Comparison of ENCODE assay signal across 1 cellular context in the genomic region with DNA sequence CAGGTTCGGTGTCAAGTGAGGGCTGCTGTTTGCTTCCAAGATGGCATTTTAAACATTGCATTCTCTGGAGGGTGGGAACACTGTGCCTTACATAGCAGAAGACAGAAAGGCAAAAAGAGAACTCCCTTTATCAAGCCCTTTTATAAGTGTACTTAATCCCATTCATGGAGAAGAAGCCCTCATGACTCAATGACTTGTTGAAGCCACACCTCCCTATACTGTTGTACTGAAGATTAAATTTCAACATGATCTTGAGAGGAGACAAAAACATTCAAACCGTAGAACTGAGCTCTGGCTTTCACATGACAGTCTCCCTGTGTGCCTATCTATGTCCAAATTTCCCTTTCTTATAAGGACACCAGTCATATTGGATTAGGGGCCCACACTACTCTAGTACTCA.
TF ChIP-seq lines count a peak whose summit lies in the region.

No MANE protein-coding gene starts in this region.

TF ChIP-seq in IMR-90, 13 proteins besides CTCF, POLR2A, EP300 and RAD21 (continued from another document):
- TF ChIP-seq, protein P1, sequence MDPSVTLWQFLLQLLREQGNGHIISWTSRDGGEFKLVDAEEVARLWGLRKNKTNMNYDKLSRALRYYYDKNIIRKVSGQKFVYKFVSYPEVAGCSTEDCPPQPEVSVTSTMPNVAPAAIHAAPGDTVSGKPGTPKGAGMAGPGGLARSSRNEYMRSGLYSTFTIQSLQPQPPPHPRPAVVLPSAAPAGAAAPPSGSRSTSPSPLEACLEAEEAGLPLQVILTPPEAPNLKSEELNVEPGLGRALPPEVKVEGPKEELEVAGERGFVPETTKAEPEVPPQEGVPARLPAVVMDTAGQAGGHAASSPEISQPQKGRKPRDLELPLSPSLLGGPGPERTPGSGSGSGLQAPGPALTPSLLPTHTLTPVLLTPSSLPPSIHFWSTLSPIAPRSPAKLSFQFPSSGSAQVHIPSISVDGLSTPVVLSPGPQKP (IDR thresholded peaks at IDR 0.05; ENCODE audit: borderline replicate concordance, low read depth, low read length): no peak
- TF ChIP-seq RCOR1 (IDR thresholded peaks at IDR 0.05; ENCODE audit: insufficient replicate concordance, low read length) (no peak), MXI1 (IDR thresholded peaks at IDR 0.05; ENCODE audit: borderline replicate concordance, low read depth, low read length) (no peak)
